8 cellular contexts compared by ENCODE assay signal in the genomic region with DNA sequence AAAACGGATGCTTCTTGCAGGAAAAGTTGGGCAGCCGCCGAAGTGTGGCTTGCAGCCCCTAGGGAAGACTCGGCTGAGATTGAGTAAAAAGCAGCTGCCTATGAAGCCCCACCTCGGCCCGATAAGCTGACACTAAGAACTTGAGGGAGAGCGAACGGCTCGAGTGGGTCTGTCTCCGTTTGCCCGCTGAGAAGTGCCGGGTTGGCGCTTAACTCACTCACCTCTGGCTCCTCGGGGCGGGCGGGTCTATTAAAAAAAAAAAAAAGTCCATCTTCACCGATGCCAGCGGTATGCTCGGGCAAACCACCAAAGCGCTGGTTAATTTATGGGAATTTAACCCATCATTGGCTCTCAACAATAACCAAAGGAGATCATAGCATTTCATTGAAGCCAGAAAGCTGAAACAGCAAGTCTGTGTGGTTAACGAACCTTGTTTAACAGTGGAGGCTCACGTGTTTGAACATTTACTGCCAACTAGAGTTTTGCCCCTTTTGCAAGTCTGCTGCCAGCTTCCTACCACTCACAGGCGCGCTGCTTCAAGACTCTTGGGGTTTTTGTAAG. TPM values are rescaled to one million over a fixed set of nuclear protein-coding genes. Genes with fewer than 3 reads are reported as not detected.
A peak's percentile ranks its signal among the peaks of the same experiment; 100 is the strongest.
DNase-seq lines count a peak whose midpoint lies in the region; ATAC-seq and TF ChIP-seq lines count a peak whose summit lies in the region.

No MANE protein-coding gene starts in this region.

- intact Hi-C loops in lower leg skin (cut with DNase I; ENCODE audit: low total_unique reads): no loop called here

- TF ChIP-seq POLR2A in lower leg skin (IDR thresholded peaks at IDR 0.05): no peak

- WGBS in lower leg skin, 2 donors: 0% methylated on average over 11 to 24 of the region's 24 CpGs

- ATAC-seq in HG03139 (IDR thresholded peaks at IDR 0.05; ENCODE audit: unreplicated experiment) (no peak), HG02571 (IDR thresholded peaks at IDR 0.05; ENCODE audit: unreplicated experiment) (no peak)

- H3K4me1 ChIP-seq in ES-I3 (ENCODE audit: insufficient read depth, low read length): peaks cover 14% of the 10 kb centered on the region

- no peaks in the 10 kb centered on the region for H3K9me3 ChIP-seq in ES-I3 (ENCODE audit: control insufficient read depth, insufficient read depth, low read length)

- peak overlapping the region; percentile 90 for H3K9ac ChIP-seq in ES-I3 (ENCODE audit: low read depth, low read length)

- DNase-seq in LHCN-M2 (ENCODE audit: low read depth) (peak; percentile 50), dermis blood vessel endothelial cell (peak; percentile 60), lower leg skin (ENCODE audit: low spot score in 2 of 2) (peak; percentile 30 to 91)
- peak; percentile 9 for DNase-seq in activated CD4-positive, CD25-positive, alpha-beta regulatory T cell treated with anti-CD3 and anti-CD28 coated beads, Interleukin-2, amount 50 U/mL, for 16 hours (ENCODE audit: low read depth, low spot score)
- peak; percentile 2 for DNase-seq in stimulated activated CD8-positive, alpha-beta memory T cell treated with anti-CD3 and anti-CD28 coated beads, Interleukin-12 subunit alpha, Interleukin-12 subunit beta, amount 100 ng/mL, for 4 hours (ENCODE audit: low read depth)

- no peak for TF ChIP-seq CTCF in lower leg skin (IDR thresholded peaks at IDR 0.05)

- H3K4me3 ChIP-seq in lower leg skin (ENCODE audit: low read depth, poor library complexity, severe bottlenecking): peak overlapping the region; percentile 54

- H3K36me3 ChIP-seq in ES-I3 (ENCODE audit: insufficient read depth, low read length): no peaks in the 10 kb centered on the region

RNA-seq across cellular contexts. Expression of a gene that starts 1.0 kb away (rescaled TPM):
- total RNA-seq in LHCN-M2 (2014; rRNA removed) (18.5 and 29.6 TPM in 2 replicates), dermis blood vessel endothelial cell (91.0 and 185 TPM in 2 replicates), lower leg skin (10 to 100 TPM; 32.5 to 60.4 (median 51.8) TPM)
- polyA plus RNA-seq in LHCN-M2 (2012): 5.7 TPM

RNA-seq across cellular contexts. Expression of a gene that starts 55.5 kb away (rescaled TPM):
- total RNA-seq in LHCN-M2 (2014; rRNA removed) (24.3 and 28.5 TPM in 2 replicates), dermis blood vessel endothelial cell (14.1 and 26.7 TPM in 2 replicates), lower leg skin (10 to 100 TPM; 13.3 to 22.0 (median 15.0) TPM)
- 43.6 TPM for polyA plus RNA-seq in LHCN-M2 (2012)

RNA-seq across cellular contexts. Expression of a gene that starts 55.6 kb away (rescaled TPM):
- 53.7 and 67.9 TPM in 2 replicates for total RNA-seq in LHCN-M2 (2014; rRNA removed)
- 85.6 TPM for polyA plus RNA-seq in LHCN-M2 (2012)
- 89.9 and 160 TPM in 2 replicates for total RNA-seq in dermis blood vessel endothelial cell
- 100 to 1,000 TPM in 1 of 4 donors, 10 to 100 TPM in 3; 77.8 to 124 (median 82.8) TPM for total RNA-seq in lower leg skin

Comparison
In these comparisons a context has a peak if more than half of its experiments do, and no peak if none do; other contexts are left out.
1. DNase-seq: peak in every context shown above with its lines; median percentile 60 in lower leg skin; 60 in dermis blood vessel endothelial cell; 50 in LHCN-M2; 9 in activated CD4-positive, CD25-positive, alpha-beta regulatory T cell treated with anti-CD3 and anti-CD28 coated beads, Interleukin-2, amount 50 U/mL, for 16 hours; 2 in stimulated activated CD8-positive, alpha-beta memory T cell treated with anti-CD3 and anti-CD28 coated beads, Interleukin-12 subunit alpha, Interleukin-12 subunit beta, amount 100 ng/mL, for 4 hours.